Comparison of ENCODE assay signal across 1 cellular context in genomic region chr6:41462980-41463930, GRCh38.
TF ChIP-seq lines count a peak whose summit lies in the region.

No MANE protein-coding gene starts in this region.

TF ChIP-seq in K562, 482 proteins besides CTCF, POLR2A, EP300 and RAD21 (continued from another document):
- peak in 1 of 2 experiments; percentile 45; a peak in 1 of 4 replicates for TF ChIP-seq RCOR1 (IDR thresholded peaks at IDR 0.05; ENCODE audit: borderline replicate concordance in 1 of 2, low read depth in 2 of 2, low read length in 2 of 2)
- TF ChIP-seq U2AF2 (optimal IDR thresholded peaks at IDR 0.05; ENCODE audit: low read depth, low read length), result no peak
- TF ChIP-seq NFYB (IDR thresholded peaks at IDR 0.05; ENCODE audit: extremely low read depth, insufficient read length), result peak; percentile 16
- no peak for TF ChIP-seq HDAC1 (IDR thresholded peaks at IDR 0.05)
- TF ChIP-seq PML (IDR thresholded peaks at IDR 0.05; ENCODE audit: low read length), result no peak
- no peak for TF ChIP-seq ZNF197 (CRISPR knock-in tag; IDR thresholded peaks at IDR 0.05; ENCODE audit: low read depth)
- peak; percentile 44; the same call in 1 of the 2 replicates for TF ChIP-seq CTBP1 (IDR thresholded peaks at IDR 0.05; ENCODE audit: borderline replicate concordance)
- 0 out of 2 replicates have a peak, but pooled peaks have one; percentile 11 for TF ChIP-seq VEZF1 (CRISPR knock-in tag; IDR thresholded peaks at IDR 0.05)
- TF ChIP-seq LARP7 (IDR thresholded peaks at IDR 0.05), result no peak
- TF ChIP-seq JUND (IDR thresholded peaks at IDR 0.05; ENCODE audit: borderline replicate concordance, low read depth, low read length), result peak; percentile 20; the same call in 1 of the 2 replicates
- no peak; the same call in 2 of the 3 replicates for TF ChIP-seq JUND (tag; IDR thresholded peaks at IDR 0.05; ENCODE audit: borderline replicate concordance, low read depth, low read length)
- no peak for TF ChIP-seq ZFPM2 (CRISPR knock-in tag; IDR thresholded peaks at IDR 0.05)
- TF ChIP-seq YY1 (IDR thresholded peaks at IDR 0.05; ENCODE audit: borderline replicate concordance in 1 of 3, control insufficient read depth in 1 of 3, extremely low read depth in 1 of 3, insufficient read depth in 3 of 3, insufficient read length in 1 of 3, insufficient replicate concordance in 2 of 3, low read depth in 1 of 3, low read length in 2 of 3), result peak in 1 of 3 experiments; percentile 41
- TF ChIP-seq HMBOX1 (IDR thresholded peaks at IDR 0.05), result peak; percentile 59
- TF ChIP-seq SRSF3 (IDR thresholded peaks at IDR 0.05; ENCODE audit: insufficient read depth, low read length), result no peak
- peak; percentile 72 for TF ChIP-seq CTCFL (IDR thresholded peaks at IDR 0.05; ENCODE audit: borderline replicate concordance, insufficient read depth, low read depth, low read length, poor library complexity, severe bottlenecking)
- no peak for TF ChIP-seq ZNF12 (CRISPR knock-in tag; IDR thresholded peaks at IDR 0.05)
- TF ChIP-seq MXD1 (CRISPR knock-in tag; IDR thresholded peaks at IDR 0.05; ENCODE audit: borderline replicate concordance, poor library complexity, severe bottlenecking), result no peak
- no peak for TF ChIP-seq NFIX (CRISPR knock-in tag; IDR thresholded peaks at IDR 0.05; ENCODE audit: low read depth)
- TF ChIP-seq SMC3 (conservative IDR thresholded peaks at IDR 0.05; ENCODE audit: insufficient read depth, low read depth, low read length), result peak; percentile 72
- no peak for TF ChIP-seq CHAMP1 (IDR thresholded peaks at IDR 0.05)
- TF ChIP-seq KLF16 (IDR thresholded peaks at IDR 0.05), result peak; percentile 8; the same call in 1 of the 2 replicates
- TF ChIP-seq ZNF318 (IDR thresholded peaks at IDR 0.05; ENCODE audit: borderline replicate concordance in 1 of 2, low read depth in 1 of 2), result no peak
- TF ChIP-seq MTA2 (IDR thresholded peaks at IDR 0.05; ENCODE audit: low read depth), result no peak
- TF ChIP-seq ARNT (IDR thresholded peaks at IDR 0.05), result no peak
- no peak for TF ChIP-seq CCNT2 (IDR thresholded peaks at IDR 0.05; ENCODE audit: borderline replicate concordance, extremely low read depth, insufficient read length, low read depth, low read length)
- TF ChIP-seq ZNF436 (CRISPR knock-in tag; IDR thresholded peaks at IDR 0.05), result no peak
- 0 out of 4 replicates have a peak, but pooled peaks of 1 of the 2 experiments have one; percentile 50 for TF ChIP-seq ZMIZ1 (IDR thresholded peaks at IDR 0.05; ENCODE audit: low read depth in 2 of 2, low read length in 2 of 2)
- peak; percentile 24; the same call in 1 of the 2 replicates for TF ChIP-seq MYC (IDR thresholded peaks at IDR 0.05; ENCODE audit: low read depth, low read length)
- no peak for TF ChIP-seq MYC (CRISPR knock-in tag; IDR thresholded peaks at IDR 0.05; ENCODE audit: borderline replicate concordance, low read depth)
- TF ChIP-seq PRMT5 (CRISPR knock-in tag; IDR thresholded peaks at IDR 0.05), result no peak
- peak; percentile 82 for TF ChIP-seq DEAF1 (CRISPR knock-in tag; IDR thresholded peaks at IDR 0.05)
